In genomic region chr1:116493036-116493435, GRCh38 we compare ENCODE assay signal across 22 cellular contexts.
DNase-seq lines count a peak whose midpoint lies in the region; ATAC-seq, FAIRE-seq and TF ChIP-seq lines count a peak whose summit lies in the region.
"Had no signal": no experiment of that assay in that cellular context is flagged by ENCODE, and none has a peak within 500 bp of the region (broad histone marks: within the 10 kb centered on the region; RNA-seq: fewer than 3 reads in every experiment).

No MANE protein-coding gene starts in this region.

- H3K4me3 ChIP-seq in HepG2 (replicated peaks in 1 of 3; ENCODE audit: insufficient read depth in 1 of 3, low read depth in 2 of 3, low read length in 3 of 3): no peak overlapping the region
- no peak overlapping the region for H3K4me3 ChIP-seq in right lobe of liver
- H3K4me3 ChIP-seq in neuronal stem cell (ENCODE audit: low read length in 2 of 2): no peak overlapping the region
- H3K4me3 ChIP-seq in testis: peak overlapping the region; percentile 25 to 41
- H3K4me3 ChIP-seq in ascending aorta: no peak overlapping the region
- H3K4me3 ChIP-seq: K562 had no signal

- peaks cover 40% of the 10 kb centered on the region for H3K79me2 ChIP-seq in HepG2 (ENCODE audit: insufficient read depth, low read length)

- H3K9me3 Mint-ChIP-seq in chondrocyte (ENCODE audit: low read depth) (no peaks in the 10 kb centered on the region), CD14-positive monocyte (peaks cover 0 to 3% (median 0%) of the 10 kb centered on the region in 7 donors)
- H3K9me3 Mint-ChIP-seq: CD4-positive, CD25-positive, alpha-beta regulatory T cell had no signal

- TF ChIP-seq EP300 in HepG2 (IDR thresholded peaks at IDR 0.05; ENCODE audit: low read depth in 2 of 2, low read length in 2 of 2) (peak in 1 of 2 experiments; percentile 41; a peak in 1 of 4 replicates), HepG2 (CRISPR knock-in tag; IDR thresholded peaks at IDR 0.05; ENCODE audit: borderline replicate concordance) (no peak)

- POLR2A ChIA-PET in HepG2 (lab: Yijun Ruan, JAX): interaction anchor here (0.7 to 6.5 kb wide), 7 partner anchors 11 to 382 kb away, joined by 3 to 65 read pairs (median 5); partner anchors contain the start of gene MAB21L3

- H3K4me2 ChIP-seq in HepG2 (ENCODE audit: low read depth, low read length) (peak overlapping the region; percentile 67), neuronal stem cell (ENCODE audit: insufficient read depth, low read length, poor library complexity, severe bottlenecking) (no peak overlapping the region)

- peak overlapping the region; percentile 83 for H2BK15ac ChIP-seq in neuronal stem cell (ENCODE audit: low read length)

- no peak overlapping the region for H2AFZ ChIP-seq in HepG2 (ENCODE audit: low read length)
- H2AFZ ChIP-seq in neuronal stem cell (ENCODE audit: low read length): no peak overlapping the region

- H2BK5ac ChIP-seq in neuronal stem cell (ENCODE audit: low read length): peak overlapping the region; percentile 40

- H4K20me1 ChIP-seq in HepG2 (ENCODE audit: insufficient read depth, low read length): no peaks in the 10 kb centered on the region

- H3K27me3 Mint-ChIP-seq in chondrocyte (ENCODE audit: low read depth) (no peaks in the 10 kb centered on the region), CD14-positive monocyte (ENCODE audit: low read depth in 3 of 3) (peaks cover 0 to 2% (median 1%) of the 10 kb centered on the region in 3 donors)
- H3K27me3 Mint-ChIP-seq: CD4-positive, CD25-positive, alpha-beta regulatory T cell had no signal

- no peak overlapping the region for H3K14ac ChIP-seq in neuronal stem cell (ENCODE audit: low read length)

- DNase-seq in HepG2 (ENCODE audit: low spot score) (no peak), right lobe of liver (no peak), chondrocyte (ENCODE audit: low spot score) (no peak), neuronal stem cell (ENCODE audit: low spot score) (no peak), testis (no peak), ascending aorta (ENCODE audit: low spot score in 2 of 2) (no peak), CD14-positive monocyte (ENCODE audit: low spot score) (no peak)
- DNase-seq in activated CD8-positive, alpha-beta memory T cell treated with anti-CD3 and anti-CD28 coated beads for 24 hours: no peak
- DNase-seq: ACHN; BE2C; CD4-positive, CD25-positive, alpha-beta regulatory T cell; H7; NCI-H1105; NCI-H1436 treated with DMSO at 0.1 percent for 48 hours; NCI-H187 treated with DMSO at 0.1 percent for 48 hours; NCI-H524 treated with DMSO at 0.1 percent for 48 hours; NCI-H774; NK-92 treated with Interleukin-12 subunit alpha and Interleukin-12 subunit beta, amount 100 ng/mL, for 24 hours had no signal

- H3K4me1 ChIP-seq in HepG2 (ENCODE audit: insufficient read depth, low read length) (peaks cover 100% of the 10 kb centered on the region), right lobe of liver (peaks cover 0 to 56% (median 21%) of the 10 kb centered on the region in 4 donors), neuronal stem cell (ENCODE audit: control insufficient read depth in 2 of 2, insufficient read depth in 1 of 2, low read depth in 1 of 2, low read length in 2 of 2) (peaks cover 8 to 13% of the 10 kb centered on the region in 2 donors), testis (peaks cover 8% of the 10 kb centered on the region), ascending aorta (no peaks in the 10 kb centered on the region)

- H2BK12ac ChIP-seq in neuronal stem cell (ENCODE audit: low read length): no peak overlapping the region

- no peak for TF ChIP-seq RAD21 in HepG2 (CRISPR knock-in tag; IDR thresholded peaks at IDR 0.05)

- no peak for TF ChIP-seq CTCF in HepG2 (CRISPR knock-in tag; IDR thresholded peaks at IDR 0.05)
- no peak for TF ChIP-seq CTCF in right lobe of liver (IDR thresholded peaks at IDR 0.05)
- TF ChIP-seq CTCF in chondrocyte (IDR thresholded peaks at IDR 0.05): no peak
- TF ChIP-seq CTCF in testis (IDR thresholded peaks at IDR 0.05): no peak
- no peak for TF ChIP-seq CTCF in ascending aorta (IDR thresholded peaks at IDR 0.05)
- TF ChIP-seq CTCF in CD14-positive monocyte (IDR thresholded peaks at IDR 0.05): no peak

- H3K79me1 ChIP-seq in neuronal stem cell (ENCODE audit: low read depth, low read length): no peaks in the 10 kb centered on the region

- H3K4me3 Mint-ChIP-seq in chondrocyte (ENCODE audit: unreplicated experiment) (no peak overlapping the region), CD14-positive monocyte (no peak overlapping the region)
- H3K4me3 Mint-ChIP-seq: CD4-positive, CD25-positive, alpha-beta regulatory T cell had no signal

- peak overlapping the region; percentile 65 for H2AK5ac ChIP-seq in neuronal stem cell (ENCODE audit: low read depth, low read length)

- in situ Hi-C loops in HepG2 (cut with HindIII; ENCODE audit: extremely low pct_ligation_motif_present, low pct_unique_long_range_greater_than_20kb): no loop called here

- H3K9me3 ChIP-seq in HepG2 (ENCODE audit: low read length) (no peaks in the 10 kb centered on the region), right lobe of liver (no peaks in the 10 kb centered on the region), neuronal stem cell (replicated peaks in 1 of 2; ENCODE audit: control insufficient read depth in 2 of 2, insufficient read depth in 1 of 2, low read depth in 1 of 2, low read length in 2 of 2) (no peaks in the 10 kb centered on the region), testis (no peaks in the 10 kb centered on the region), ascending aorta (no peaks in the 10 kb centered on the region)
- H3K9me3 ChIP-seq: BE2C had no signal

- ATAC-seq in HepG2: no peak; the same call in 2 of the 3 replicates
- ATAC-seq in right lobe of liver: no peak
- ATAC-seq: PC-3 had no signal

- H3K27ac ChIP-seq in HepG2 (ENCODE audit: extremely low read length, insufficient read depth, low read length) (peak overlapping the region; percentile 84), right lobe of liver (peak overlapping the region in 1 of 3 donors; percentile 42), neuronal stem cell (replicated peaks; ENCODE audit: low read length) (no peak overlapping the region), testis (no peak overlapping the region), ascending aorta (no peak overlapping the region)
- H3K27ac ChIP-seq: 22Rv1 had no signal

- WGBS in HepG2 (ENCODE audit: low lambda C conversion rate): 75% methylated on average over 4 of the region's 7 CpGs
- WGBS in right lobe of liver (ENCODE audit: insufficient coverage, low coverage, low lambda C conversion rate, missing lambda C conversion rate): 100% methylated on average over 1 of the region's 7 CpGs
- no CpG with 5 or more reads among the region's 7 CpGs for WGBS in neuronal stem cell (ENCODE audit: extremely low coverage in 2 of 2, insufficient read length in 2 of 2, insufficient replicate concordance in 1 of 2), 2 donors
- WGBS in testis, 2 donors: 45 to 81% methylated on average over 4 to 7 of the region's 7 CpGs

- no peak overlapping the region for H3K18ac ChIP-seq in neuronal stem cell (ENCODE audit: low read length)

- H3K4me1 Mint-ChIP-seq in chondrocyte (ENCODE audit: low read depth) (peaks cover 82% of the 10 kb centered on the region), CD14-positive monocyte (peaks cover 51% of the 10 kb centered on the region)

- no peak overlapping the region for H3K4ac ChIP-seq in neuronal stem cell (ENCODE audit: low read length)

- peak overlapping the region; percentile 39 for H3K27ac Mint-ChIP-seq in chondrocyte (ENCODE audit: unreplicated experiment)
- H3K27ac Mint-ChIP-seq in CD14-positive monocyte: no peak overlapping the region

- no peak overlapping the region for H3K23ac ChIP-seq in neuronal stem cell (ENCODE audit: low read depth, low read length, poor library complexity)

- H3K9ac ChIP-seq in HepG2 (ENCODE audit: insufficient read depth, low read depth, low read length) (peak overlapping the region; percentile 19; the same call in 1 of the 2 replicates), neuronal stem cell (ENCODE audit: low read depth, low read length, poor library complexity) (no peak overlapping the region)

- intact Hi-C loops in HepG2 (cut with micrococcal nuclease; ENCODE audit: unreplicated experiment) (no loop called here), right lobe of liver (cut with DNase I) (no loop called here), testis (cut with DNase I; ENCODE audit: low total_unique reads) (no loop called here), ascending aorta (cut with DNase I) (no loop called here), CD14-positive monocyte (cut with micrococcal nuclease) (loop anchor here in 1 of 2 donors (10.0 kb wide), 1 partner anchor 118 kb away; the partner anchor contains the start of gene ATP1A1)

- H4K8ac ChIP-seq in neuronal stem cell (ENCODE audit: low read depth, low read length): no peak overlapping the region

- H3K36me3 ChIP-seq in HepG2 (replicated peaks in 1 of 2; ENCODE audit: control insufficient read depth in 1 of 2, insufficient read depth in 2 of 2, low read length in 2 of 2) (peaks cover 2 to 6% of the 10 kb centered on the region in 2 experiments; a peak in 3 of 5 replicates), right lobe of liver (no peaks in the 10 kb centered on the region), neuronal stem cell (replicated peaks in 1 of 2; ENCODE audit: control insufficient read depth in 2 of 2, insufficient read depth in 2 of 2, low read length in 2 of 2) (no peaks in the 10 kb centered on the region), testis (ENCODE audit: low read depth, missing control alignments) (no peaks in the 10 kb centered on the region), ascending aorta (no peaks in the 10 kb centered on the region)
- H3K36me3 ChIP-seq: BE2C had no signal

- no TSS peak for BruUV-seq in HepG2 (replicated peaks; lab: Mats Ljungman, UMichigan)

- FAIRE-seq in HepG2 (lab: Jason Lieb, UNC): no peak
- FAIRE-seq: D721Med had no signal

- H3K36me3 Mint-ChIP-seq in chondrocyte (ENCODE audit: low read depth) (no peaks in the 10 kb centered on the region), CD14-positive monocyte (peaks cover 0 to 16% of the 10 kb centered on the region in 2 donors)
- H3K36me3 Mint-ChIP-seq: CD4-positive, CD25-positive, alpha-beta regulatory T cell had no signal

- no peak overlapping the region for H4K91ac ChIP-seq in neuronal stem cell (ENCODE audit: low read depth, low read length, poor library complexity)

- no peak for TF ChIP-seq POLR2A in HepG2 (IDR thresholded peaks at IDR 0.05; ENCODE audit: insufficient read depth in 1 of 2, low read depth in 2 of 2, low read length in 2 of 2)
- TF ChIP-seq POLR2A in right lobe of liver (IDR thresholded peaks at IDR 0.05): no peak
- no peak for TF ChIP-seq POLR2A in testis (IDR thresholded peaks at IDR 0.05)

- H3K27me3 ChIP-seq in HepG2 (ENCODE audit: control insufficient read depth in 1 of 2, insufficient read depth in 2 of 2, low read length in 2 of 2) (no peaks in the 10 kb centered on the region), right lobe of liver (no peaks in the 10 kb centered on the region), neuronal stem cell (ENCODE audit: control insufficient read depth in 3 of 3, insufficient read depth in 3 of 3, low read depth in 1 of 3, low read length in 3 of 3) (peaks cover 0 to 12% (median 0%) of the 10 kb centered on the region in 3 experiments), testis (no peaks in the 10 kb centered on the region), ascending aorta (no peaks in the 10 kb centered on the region)
- H3K27me3 ChIP-seq: BE2C had no signal

- CTCF ChIA-PET in HepG2 (lab: Yijun Ruan, JAX; ENCODE audit: low intra/inter-chr PET ratio, low total read pairs): no interaction called here

- H2BK120ac ChIP-seq in neuronal stem cell (ENCODE audit: low read depth, low read length): no peak overlapping the region

Comparison
In these comparisons a context has a peak if more than half of its experiments do, and no peak if none do; other contexts are left out.
1. H3K4me3 ChIP-seq: peak in testis (2 of 2); none in HepG2 (0 of 3), right lobe of liver (0 of 3), neuronal stem cell (0 of 2) and ascending aorta (0 of 2).